Comparison of ENCODE assay signal across 9 cellular contexts in genomic region chr11:96014234-96014633, GRCh38.
A peak's percentile ranks its signal among the peaks of the same experiment; 100 is the strongest.
DNase-seq lines count a peak whose midpoint lies in the region; ATAC-seq lines count a peak whose summit lies in the region.
"Had no signal": no experiment of that assay in that cellular context is flagged by ENCODE, and none has a peak within 500 bp of the region (broad histone marks: within the 10 kb centered on the region; RNA-seq: fewer than 3 reads in every experiment).

No MANE protein-coding gene starts in this region.

- no peak overlapping the region for H2BK5ac ChIP-seq in mesendoderm (ENCODE audit: low read length)

- H3K27ac ChIP-seq in HUES64 (ENCODE audit: low read depth, low read length) (peak overlapping the region; percentile 45), mesendoderm (ENCODE audit: low read depth, low read length) (no peak overlapping the region)

- no peak overlapping the region for H3K4me2 ChIP-seq in mesendoderm (ENCODE audit: low read length)

- 30% methylated on average over 2 of the region's 3 CpGs for WGBS in HUES64
- WGBS in mesendoderm (ENCODE audit: extremely low coverage, insufficient coverage, low lambda C conversion rate), result no CpG with 5 or more reads among the region's 3 CpGs

- H3K23ac ChIP-seq in mesendoderm (ENCODE audit: low read length), result no peak overlapping the region

- H4K8ac ChIP-seq in mesendoderm (ENCODE audit: low read depth, low read length), result no peak overlapping the region

- no peak overlapping the region for H2BK15ac ChIP-seq in mesendoderm (replicated peaks; ENCODE audit: low read depth)

- no peaks in the 10 kb centered on the region for H3K79me2 ChIP-seq in mesendoderm (ENCODE audit: control insufficient read depth, insufficient read depth, low read length)

- H3K36me3 ChIP-seq in HUES64 (ENCODE audit: insufficient read depth, low read length) (no peaks in the 10 kb centered on the region), mesendoderm (ENCODE audit: control insufficient read depth, insufficient read depth, low read length) (no peaks in the 10 kb centered on the region)

- H3K27me3 ChIP-seq in HUES64 (ENCODE audit: insufficient read depth, low read length) (no peaks in the 10 kb centered on the region), mesendoderm (ENCODE audit: insufficient read depth, low read length, poor library complexity) (no peaks in the 10 kb centered on the region)

- peak overlapping the region; percentile 69 to 70 for H3K4me3 Mint-ChIP-seq in activated T-cell treated with anti-CD3 and anti-CD28 coated beads, Interleukin-2, amount 50 U/mL, for 72 hours

- peak; percentile 78 to 80 for ATAC-seq in activated T-cell treated with anti-CD3 and anti-CD28 coated beads, Interleukin-2, amount 50 U/mL, for 72 hours (replicated peaks in 1 of 2)
- no peak for ATAC-seq in HG02938 (IDR thresholded peaks at IDR 0.05; ENCODE audit: unreplicated experiment)
- ATAC-seq in GM19463 (IDR thresholded peaks at IDR 0.05; ENCODE audit: unreplicated experiment), result no peak
- ATAC-seq in GM21447 (IDR thresholded peaks at IDR 0.05; ENCODE audit: unreplicated experiment), result no peak

- peak overlapping the region; percentile 39 for H3K56ac ChIP-seq in mesendoderm (ENCODE audit: low read length)

- DNase-seq in NCI-H748 (lab: John Stamatoyannopoulos, UW; ENCODE audit: unreplicated experiment) (peak; percentile 4), NCI-H748 treated with DMSO at 0.1 percent for 48 hours (lab: John Stamatoyannopoulos, UW) (no peak), mesendoderm (peak; percentile 45)
- peak; percentile 44 to 61 for DNase-seq in activated T-cell treated with anti-CD3 and anti-CD28 coated beads, Interleukin-2, amount 50 U/mL, for 72 hours

- H3K4me3 ChIP-seq in HUES64 (ENCODE audit: low read length) (no peak overlapping the region), mesendoderm (ENCODE audit: low read length) (no peak overlapping the region)
- H3K4me3 ChIP-seq: skin epidermis had no signal

- H3K4me1 Mint-ChIP-seq in activated T-cell treated with anti-CD3 and anti-CD28 coated beads, Interleukin-2, amount 50 U/mL, for 72 hours (ENCODE audit: low read depth), result peaks cover 58% of the 10 kb centered on the region

- no peak overlapping the region for H2AK5ac ChIP-seq in mesendoderm (ENCODE audit: low read length)

- H3K9ac ChIP-seq in HUES64 (ENCODE audit: low read depth, low read length), result 0 out of 2 replicates have a peak overlapping the region, but pooled peaks have one; percentile 9
- H3K9ac ChIP-seq in mesendoderm (ENCODE audit: low read length), result no peak overlapping the region

- H3K9me3 ChIP-seq in HUES64 (ENCODE audit: insufficient read depth, low read depth, low read length), result no peaks in the 10 kb centered on the region

- no peaks in the 10 kb centered on the region for H3K36me3 Mint-ChIP-seq in activated T-cell treated with anti-CD3 and anti-CD28 coated beads, Interleukin-2, amount 50 U/mL, for 72 hours (ENCODE audit: insufficient read depth in 2 of 2)

- H3K27me3 Mint-ChIP-seq in activated T-cell treated with anti-CD3 and anti-CD28 coated beads, Interleukin-2, amount 50 U/mL, for 72 hours (ENCODE audit: low read depth), result no peaks in the 10 kb centered on the region

- H3K4ac ChIP-seq in mesendoderm (ENCODE audit: low read depth, low read length), result no peak overlapping the region

- no peak overlapping the region for H4K5ac ChIP-seq in mesendoderm (ENCODE audit: low read length)

- H2BK120ac ChIP-seq in mesendoderm (ENCODE audit: low read depth, low read length), result no peak overlapping the region

- no peaks in the 10 kb centered on the region for H3K9me3 Mint-ChIP-seq in activated T-cell treated with anti-CD3 and anti-CD28 coated beads, Interleukin-2, amount 50 U/mL, for 72 hours

- H3K4me1 ChIP-seq in HUES64 (ENCODE audit: insufficient read depth, low read length) (peaks cover 44% of the 10 kb centered on the region), mesendoderm (ENCODE audit: control insufficient read depth, low read depth, low read length) (peaks cover 13% of the 10 kb centered on the region)

- no peak overlapping the region for H3K18ac ChIP-seq in mesendoderm (ENCODE audit: low read length)

- H3K27ac Mint-ChIP-seq in activated T-cell treated with anti-CD3 and anti-CD28 coated beads, Interleukin-2, amount 50 U/mL, for 72 hours, result peak overlapping the region; percentile 88

- H3K79me1 ChIP-seq in mesendoderm (ENCODE audit: low read length), result no peaks in the 10 kb centered on the region

Comparison
In these comparisons a context has a peak if more than half of its experiments do, and no peak if none do; other contexts are left out.
1. ATAC-seq: peak in activated T-cell treated with anti-CD3 and anti-CD28 coated beads, Interleukin-2, amount 50 U/mL, for 72 hours (2 of 2); none in HG02938 (single experiment), GM19463 (single experiment) and GM21447 (single experiment).